Comparison of ENCODE assay signal across 17 cellular contexts in genomic region chr3:115475178-115476041, GRCh38.
"Had no signal": no experiment of that assay in that cellular context is flagged by ENCODE, and none has a peak within 500 bp of the region (broad histone marks: within the 10 kb centered on the region; RNA-seq: fewer than 3 reads in every experiment).

No MANE protein-coding gene starts in this region.

- H3K36me3 Mint-ChIP-seq: activated naive CD4-positive, alpha-beta T cell treated with anti-CD3 and anti-CD28 coated beads, Interleukin-2, amount 50 U/mL, for 24 hours; immature natural killer cell; stimulated activated effector memory CD8-positive, alpha-beta T cell treated with anti-CD3 and anti-CD28 coated beads, Interleukin-12 subunit alpha, Interleukin-12 subunit beta, amount 100 ng/mL, for 72 hours had no signal

- H3K9me3 Mint-ChIP-seq: activated B cell treated with CpG ODN at 0.5 μM for 24 hours; activated CD8-positive, alpha-beta T cell treated with anti-CD3 and anti-CD28 coated beads for 36 hours; activated naive CD4-positive, alpha-beta T cell treated with anti-CD3 and anti-CD28 coated beads, Interleukin-2, amount 50 U/mL, for 24 hours; immature natural killer cell; stimulated activated effector memory CD8-positive, alpha-beta T cell treated with anti-CD3 and anti-CD28 coated beads, Interleukin-12 subunit alpha, Interleukin-12 subunit beta, amount 100 ng/mL, for 72 hours had no signal

- H3K36me3 ChIP-seq: adrenal gland, pancreas, thyroid gland, uterus had no signal

- H3K9me3 ChIP-seq: adrenal gland, pancreas, thyroid gland, uterus had no signal

- H3K27me3 Mint-ChIP-seq: activated naive CD4-positive, alpha-beta T cell treated with anti-CD3 and anti-CD28 coated beads, Interleukin-2, amount 50 U/mL, for 24 hours had no signal

- ATAC-seq: activated CD8-positive, alpha-beta T cell treated with anti-CD3 and anti-CD28 coated beads for 36 hours; pancreas had no signal

- H3K4me3 ChIP-seq: adrenal gland, pancreas, thyroid gland, uterus had no signal

- DNase-seq: activated B cell treated with CpG ODN at 0.5 μM for 24 hours; activated CD4-positive, alpha-beta T cell treated with anti-CD3 and anti-CD28 coated beads for 48 hours; activated CD8-positive, alpha-beta T cell treated with anti-CD3 and anti-CD28 coated beads for 36 hours; activated effector memory CD4-positive, alpha-beta T cell treated with anti-CD3 and anti-CD28 coated beads, Interleukin-2, amount 50 U/mL, for 16 hours; activated T-cell treated with anti-CD3 and anti-CD28 coated beads, Interleukin-2, amount 50 U/mL, for 48 hours; adrenal gland; cortex of kidney; effector memory CD4-positive, alpha-beta T cell; foreskin melanocyte; immature natural killer cell; pancreas; stimulated activated CD4-positive, alpha-beta T cell treated with anti-CD3 and anti-CD28 coated beads, Interleukin-12 subunit alpha, Interleukin-12 subunit beta, amount 100 ng/mL, for 4 hours; T-helper 2 cell; thyroid gland; uterus had no signal

- H3K27me3 ChIP-seq: adrenal gland, pancreas, thyroid gland, uterus had no signal

- H3K4me1 Mint-ChIP-seq: activated B cell treated with CpG ODN at 0.5 μM for 24 hours; activated naive CD4-positive, alpha-beta T cell treated with anti-CD3 and anti-CD28 coated beads, Interleukin-2, amount 50 U/mL, for 24 hours; immature natural killer cell; stimulated activated effector memory CD8-positive, alpha-beta T cell treated with anti-CD3 and anti-CD28 coated beads, Interleukin-12 subunit alpha, Interleukin-12 subunit beta, amount 100 ng/mL, for 72 hours had no signal

- H3K4me1 ChIP-seq: adrenal gland, pancreas, thyroid gland, uterus had no signal

- H3K4me3 Mint-ChIP-seq: activated B cell treated with CpG ODN at 0.5 μM for 24 hours; activated CD8-positive, alpha-beta T cell treated with anti-CD3 and anti-CD28 coated beads for 36 hours; activated naive CD4-positive, alpha-beta T cell treated with anti-CD3 and anti-CD28 coated beads, Interleukin-2, amount 50 U/mL, for 24 hours; immature natural killer cell; stimulated activated effector memory CD8-positive, alpha-beta T cell treated with anti-CD3 and anti-CD28 coated beads, Interleukin-12 subunit alpha, Interleukin-12 subunit beta, amount 100 ng/mL, for 72 hours had no signal

- H3K27ac Mint-ChIP-seq: activated B cell treated with CpG ODN at 0.5 μM for 24 hours; activated CD8-positive, alpha-beta T cell treated with anti-CD3 and anti-CD28 coated beads for 36 hours; activated naive CD4-positive, alpha-beta T cell treated with anti-CD3 and anti-CD28 coated beads, Interleukin-2, amount 50 U/mL, for 24 hours; immature natural killer cell; stimulated activated effector memory CD8-positive, alpha-beta T cell treated with anti-CD3 and anti-CD28 coated beads, Interleukin-12 subunit alpha, Interleukin-12 subunit beta, amount 100 ng/mL, for 72 hours had no signal

- H3K27ac ChIP-seq: adrenal gland, pancreas, thyroid gland, uterus had no signal
